Comparison of ENCODE assay signal across 19 cellular contexts in genomic region chr18:31720867-31721266, GRCh38. TPM values are rescaled to one million over a fixed set of nuclear protein-coding genes. Genes with fewer than 3 reads are reported as not detected.
"Had no signal": no experiment of that assay in that cellular context is flagged by ENCODE, and none has a peak within 500 bp of the region (broad histone marks: within the 10 kb centered on the region; RNA-seq: fewer than 3 reads in every experiment).

No MANE protein-coding gene starts in this region.

- DNase-seq: activated CD4-positive, alpha-beta T cell treated with anti-CD3 and anti-CD28 coated beads, Interleukin-2, amount 10 ng/mL, durations not matched to agents 24 days and 14 days; activated CD8-positive, alpha-beta T cell treated with anti-CD3 and anti-CD28 coated beads for 36 hours; activated naive CD4-positive, alpha-beta T cell treated with anti-CD3 and anti-CD28 coated beads for 36 hours; activated T-cell treated with anti-CD3 and anti-CD28 coated beads, Interleukin-2, amount 50 U/mL, for 24 hours; aorta; effector memory CD4-positive, alpha-beta T cell; gastrocnemius medialis; heart right ventricle; pancreas; stimulated activated CD4-positive, alpha-beta T cell treated with anti-CD3 and anti-CD28 coated beads, Interleukin-4, amount 100 ng/mL, for 4 hours; T-helper 1 cell; T-helper 9 cell; testis; upper lobe of right lung had no signal

- H3K27ac ChIP-seq: gastrocnemius medialis, heart right ventricle, neutrophil, pancreas, testis, upper lobe of right lung had no signal

- H3K4me3 ChIP-seq: gastrocnemius medialis, heart right ventricle, pancreas, testis, upper lobe of right lung had no signal

- H3K36me3 ChIP-seq: gastrocnemius medialis, heart right ventricle, neutrophil, pancreas, upper lobe of right lung had no signal

- H3K9me3 ChIP-seq: gastrocnemius medialis, neutrophil, pancreas, testis, upper lobe of right lung had no signal

- H3K27me3 ChIP-seq: gastrocnemius medialis, pancreas, testis had no signal

- H3K4me1 ChIP-seq: pancreas, testis, upper lobe of right lung had no signal

RNA-seq across cellular contexts. Expression of gene SLC25A52, which starts 39.8 kb away (rescaled TPM):
- total RNA-seq: activated CD4-positive, alpha-beta T cell treated with anti-CD3 and anti-CD28 coated beads, Interleukin-2, amount 10 ng/mL, durations not matched to agents 24 days and 14 days; activated CD8-positive, alpha-beta T cell treated with anti-CD3 and anti-CD28 coated beads for 36 hours; activated naive CD4-positive, alpha-beta T cell treated with anti-CD3 and anti-CD28 coated beads for 36 hours; activated T-helper 2 cell treated with anti-CD3 and anti-CD28 coated beads, Interferon-gamma antibody, Interleukin-2, Interleukin-4, amounts not matched to agents 10 μg/mL and 5 μg/mL and 100 μg/mL, durations not matched to agents 14 hours and 24 hours and 36 hours; gastrocnemius medialis; lower leg skin; mesenteric fat pad; pancreas; sciatic nerve; upper lobe of right lung had no signal
- polyA plus RNA-seq: aorta, heart right ventricle had no signal
